Comparison of ENCODE assay signal across 30 cellular contexts in the genomic region with DNA sequence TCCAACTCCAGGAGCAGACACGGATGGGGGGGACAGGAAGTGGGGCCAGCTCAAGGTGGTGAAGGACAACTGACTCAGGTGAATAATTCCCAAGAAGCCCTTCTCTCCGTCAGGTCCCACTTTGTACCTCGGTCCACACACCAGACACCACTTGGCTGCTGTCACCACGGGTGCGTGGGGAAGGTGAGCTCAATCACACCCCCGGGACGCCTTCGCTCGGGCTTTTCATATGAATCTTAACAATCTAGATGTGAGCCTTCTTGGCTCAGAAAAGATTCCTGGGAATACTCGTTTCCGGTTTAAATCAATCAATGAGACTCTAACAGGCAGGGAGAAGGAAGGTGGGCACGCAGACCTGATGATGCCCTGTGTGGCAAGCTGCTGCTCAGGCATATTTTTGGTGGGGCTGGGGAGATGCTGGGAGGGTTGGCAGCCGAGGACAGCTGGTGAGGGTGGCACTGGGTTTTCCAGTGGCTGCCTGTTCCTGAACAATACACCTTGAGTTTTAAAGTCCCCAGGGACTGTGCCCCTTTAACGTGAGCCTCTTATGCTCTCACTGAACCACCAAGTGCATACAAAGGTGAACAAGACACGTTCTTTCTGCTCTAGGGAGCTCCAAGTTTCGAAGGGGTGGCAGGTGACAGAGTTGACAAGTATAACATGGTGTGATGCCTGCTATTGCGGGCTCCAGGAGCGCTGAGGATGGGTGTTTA. TPM values are rescaled to one million over a fixed set of nuclear protein-coding genes. Genes with fewer than 3 reads are reported as not detected.
DNase-seq lines count a peak whose midpoint lies in the region; ATAC-seq, FAIRE-seq and TF ChIP-seq lines count a peak whose summit lies in the region.
"Had no signal": no experiment of that assay in that cellular context is flagged by ENCODE, and none has a peak within 500 bp of the region (broad histone marks: within the 10 kb centered on the region; RNA-seq: fewer than 3 reads in every experiment).

No MANE protein-coding gene starts in this region.

- TF ChIP-seq EP300 in HepG2 (IDR thresholded peaks at IDR 0.05; ENCODE audit: low read depth in 2 of 2, low read length in 2 of 2) (no peak), HepG2 (CRISPR knock-in tag; IDR thresholded peaks at IDR 0.05; ENCODE audit: borderline replicate concordance) (no peak)

- no peak overlapping the region for H3K4me3 ChIP-seq in HepG2 (replicated peaks in 1 of 3; ENCODE audit: insufficient read depth in 1 of 3, low read depth in 2 of 3, low read length in 3 of 3)
- H3K4me3 ChIP-seq in psoas muscle = no peak overlapping the region
- H3K4me3 ChIP-seq: BLaER1 treated with 17β-estradiol and CSF1 and Interleukin-3, amounts not matched to agents 10 nM and 100 nM; colonic mucosa; esophagus squamous epithelium; gastrocnemius medialis; GM23338; right lobe of liver; uterus had no signal

- 93% methylated on average over 18 of the region's 18 CpGs for WGBS in HepG2 (ENCODE audit: low lambda C conversion rate)
- WGBS in psoas muscle, 3 donors = 47 to 51% (median 51%) methylated on average over 17 to 18 of the region's 18 CpGs

- peaks cover 12% of the 10 kb centered on the region for H4K20me1 ChIP-seq in HepG2 (ENCODE audit: insufficient read depth, low read length)

- H3K36me3 ChIP-seq in HepG2 (replicated peaks in 1 of 2; ENCODE audit: control insufficient read depth in 1 of 2, insufficient read depth in 2 of 2, low read length in 2 of 2) = peaks cover 1 to 17% of the 10 kb centered on the region in 2 experiments; a peak in 4 of 5 replicates
- no peaks in the 10 kb centered on the region for H3K36me3 ChIP-seq in psoas muscle (ENCODE audit: insufficient read depth in 1 of 2, low read depth in 1 of 2)
- H3K36me3 ChIP-seq: colonic mucosa, esophagus squamous epithelium, gastrocnemius medialis, right lobe of liver, uterus had no signal

- peaks cover 90% of the 10 kb centered on the region for H3K4me1 ChIP-seq in HepG2 (ENCODE audit: insufficient read depth, low read length)
- H3K4me1 ChIP-seq in psoas muscle = peaks cover 8% of the 10 kb centered on the region
- H3K4me1 ChIP-seq: gastrocnemius medialis had no signal

- no peak for ATAC-seq in T-helper 17 cell
- ATAC-seq in HepG2 = no peak
- ATAC-seq in psoas muscle = no peak
- no peak for ATAC-seq in HG02938 (IDR thresholded peaks at IDR 0.05; ENCODE audit: unreplicated experiment)
- ATAC-seq: gastrocnemius medialis, GM23338, right lobe of liver had no signal

- H3K27ac ChIP-seq in HepG2 (ENCODE audit: extremely low read length, insufficient read depth, low read length) = no peak overlapping the region
- H3K27ac ChIP-seq in psoas muscle = no peak overlapping the region
- H3K27ac ChIP-seq: BLaER1 treated with 17β-estradiol and CSF1 and Interleukin-3, amounts not matched to agents 10 nM and 100 nM; colonic mucosa; esophagus squamous epithelium; gastrocnemius medialis; neutrophil; right lobe of liver; RWPE1 had no signal

- peaks cover 90% of the 10 kb centered on the region for H3K79me2 ChIP-seq in HepG2 (ENCODE audit: insufficient read depth, low read length)

- H3K4me3 Mint-ChIP-seq in Calu3 (ENCODE audit: low read depth, unreplicated experiment) (peak overlapping the region; percentile 97), T-helper 17 cell (no peak overlapping the region)
- H3K4me3 Mint-ChIP-seq: activated B cell treated with CpG ODN at 0.5 μM for 24 hours, brain, GM23338 had no signal

- H3K9me3 Mint-ChIP-seq in Calu3 (ENCODE audit: low read depth, unreplicated experiment) = no peaks in the 10 kb centered on the region

- H3K27me3 Mint-ChIP-seq in Calu3 (ENCODE audit: unreplicated experiment) (no peaks in the 10 kb centered on the region), T-helper 17 cell (peaks cover 14% of the 10 kb centered on the region)

- no peaks in the 10 kb centered on the region for H3K9me3 ChIP-seq in T-helper 17 cell (ENCODE audit: control insufficient read depth, low read length, poor library complexity, severe bottlenecking)
- H3K9me3 ChIP-seq in HepG2 (ENCODE audit: low read length) = no peaks in the 10 kb centered on the region
- H3K9me3 ChIP-seq in psoas muscle = peaks cover 11% of the 10 kb centered on the region
- H3K9me3 ChIP-seq: colonic mucosa, gastrocnemius medialis, neutrophil, uterus had no signal

- H2AFZ ChIP-seq in HepG2 (ENCODE audit: low read length) = no peak overlapping the region
- H2AFZ ChIP-seq: GM23338 had no signal

- no peak for FAIRE-seq in HepG2 (lab: Jason Lieb, UNC)
- FAIRE-seq: keratinocyte had no signal

- no peak for TF ChIP-seq CTCF in Calu3 (IDR thresholded peaks at IDR 0.05; ENCODE audit: unreplicated experiment)
- no peak for TF ChIP-seq CTCF in HepG2 (CRISPR knock-in tag; IDR thresholded peaks at IDR 0.05)
- no peak for TF ChIP-seq CTCF in psoas muscle (IDR thresholded peaks at IDR 0.05)

- POLR2A ChIA-PET in HepG2 (lab: Yijun Ruan, JAX) = interaction anchor here (0.6 to 1.2 kb wide), 2 partner anchors 49 to 457 kb away, joined by 3 read pairs; no protein-coding TSS in a partner anchor

- H3K27ac Mint-ChIP-seq in Calu3 (ENCODE audit: unreplicated experiment) (peak overlapping the region; percentile 99), T-helper 17 cell (peak overlapping the region; percentile 27)
- H3K27ac Mint-ChIP-seq: activated B cell treated with CpG ODN at 0.5 μM for 24 hours; activated T-helper 2 cell treated with anti-CD3 and anti-CD28 coated beads, Interferon-gamma antibody, Interleukin-2, Interleukin-4, amounts not matched to agents 10 μg/mL and 5 μg/mL and 100 μg/mL, durations not matched to agents 14 hours and 24 hours and 36 hours; GM23338 had no signal

- H3K9ac ChIP-seq in HepG2 (ENCODE audit: insufficient read depth, low read depth, low read length) = no peak overlapping the region; the same call in 1 of the 2 replicates
- H3K9ac ChIP-seq: BLaER1 treated with 17β-estradiol and CSF1 and Interleukin-3, amounts not matched to agents 10 nM and 100 nM had no signal

- peaks cover 100% of the 10 kb centered on the region for H3K36me3 Mint-ChIP-seq in Calu3 (ENCODE audit: insufficient read depth, unreplicated experiment)
- peaks cover 2% of the 10 kb centered on the region for H3K36me3 Mint-ChIP-seq in T-helper 17 cell (ENCODE audit: low read depth)
- H3K36me3 Mint-ChIP-seq: brain had no signal

- peak overlapping the region; percentile 29; the same call in 1 of the 2 replicates for H3K4me2 ChIP-seq in HepG2 (ENCODE audit: low read depth, low read length)
- H3K4me2 ChIP-seq: GM23338 had no signal

- H3K27me3 ChIP-seq in HepG2 (ENCODE audit: control insufficient read depth in 1 of 2, insufficient read depth in 2 of 2, low read length in 2 of 2) (no peaks in the 10 kb centered on the region; a peak in 1 of 5 replicates), psoas muscle (ENCODE audit: insufficient read depth in 3 of 3, low read length in 2 of 3) (peaks cover 0 to 57% (median 19%) of the 10 kb centered on the region in 3 donors)
- H3K27me3 ChIP-seq: neutrophil had no signal

- no peak for TF ChIP-seq RAD21 in HepG2 (CRISPR knock-in tag; IDR thresholded peaks at IDR 0.05)

- DNase-seq in Calu3 = no peak
- DNase-seq in NCI-H187 (lab: John Stamatoyannopoulos, UW) = peak; percentile 74
- DNase-seq in T-helper 17 cell = no peak
- DNase-seq in HepG2 (ENCODE audit: low spot score) = no peak
- DNase-seq in psoas muscle = no peak
- no peak for DNase-seq in cortex of kidney (lab: John Stamatoyannopoulos, UW)
- no peak for DNase-seq in DMS53 treated with DMSO at 0.1 percent for 48 hours (lab: John Stamatoyannopoulos, UW; ENCODE audit: unreplicated experiment)
- DNase-seq: activated B cell treated with CpG ODN at 0.5 μM for 24 hours; activated CD4-positive, alpha-beta T cell treated with anti-CD3 and anti-CD28 coated beads, Interleukin-2, amount 50 U/mL, for 4 hours; activated CD8-positive, alpha-beta memory T cell treated with anti-CD3 and anti-CD28 coated beads, Interleukin-2, amount 50 U/mL, for 48 hours; colonic mucosa; EL; esophagus squamous epithelium; gastrocnemius medialis; mammary epithelial cell; NCI-H1694 treated with DMSO at 0.1 percent for 48 hours; NCI-H526; stimulated activated CD4-positive, alpha-beta T cell treated with anti-CD3 and anti-CD28 coated beads, Interleukin-15, amount 100 ng/mL, for 24 hours; stimulated activated CD8-positive, alpha-beta memory T cell treated with anti-CD3 and anti-CD28 coated beads, Interleukin-4, amount 100 ng/mL, for 48 hours; T-helper 9 cell; uterus had no signal

- intact Hi-C loops in Calu3 (cut with micrococcal nuclease; ENCODE audit: unreplicated experiment) (loop anchor here (5.0 kb wide), 2 partner anchors 48 to 52 kb away; no protein-coding TSS in a partner anchor), HepG2 (cut with micrococcal nuclease; ENCODE audit: unreplicated experiment) (no loop called here), psoas muscle (cut with DNase I) (no loop called here)

- in situ Hi-C loops in HepG2 (cut with HindIII; ENCODE audit: extremely low pct_ligation_motif_present, low pct_unique_long_range_greater_than_20kb) = no loop called here

- no peak for TF ChIP-seq POLR2A in HepG2 (IDR thresholded peaks at IDR 0.05; ENCODE audit: insufficient read depth in 1 of 2, low read depth in 2 of 2, low read length in 2 of 2)

- CTCF ChIA-PET in Calu3 (lab: Charles Lee) (no interaction called here), HepG2 (lab: Yijun Ruan, JAX; ENCODE audit: low intra/inter-chr PET ratio, low total read pairs) (no interaction called here)

- BruUV-seq in Calu3 (replicated peaks; lab: Mats Ljungman, UMichigan) = no TSS peak
- BruUV-seq in HepG2 (replicated peaks; lab: Mats Ljungman, UMichigan) = no TSS peak

- peaks cover 75% of the 10 kb centered on the region for H3K4me1 Mint-ChIP-seq in Calu3 (ENCODE audit: low read depth, unreplicated experiment)
- peaks cover 10% of the 10 kb centered on the region for H3K4me1 Mint-ChIP-seq in T-helper 17 cell

RNA-seq across cellular contexts. Expression of gene TESC, which starts 5.1 kb away (rescaled TPM):
- total RNA-seq in Calu3 (2022) (647 and 669 TPM in 2 replicates), T-helper 17 cell (10 to 100 TPM in 1 of 2 donors, 1 to 10 TPM in 1; 9.2 to 11.4 TPM), HepG2 (2016; rRNA removed; fragmentation: Illumina TruSeq; extraction: Trizol) (90.4 and 95.7 TPM in 2 replicates), psoas muscle (1 to 10 TPM; 3.3 to 4.9 (median 3.5) TPM)
- 47.9 and 55.6 TPM in 2 replicates for total RNA-seq in HepG2 (2016; cell fraction: cytosol; rRNA removed; fragmentation: Illumina TruSeq; extraction: Trizol; ENCODE audit: low read depth)
- total RNA-seq in HepG2 (2016; cell fraction: insoluble cytoplasmic fraction; rRNA removed; fragmentation: Illumina TruSeq; extraction: Trizol) = 94.6 and 101 TPM in 2 replicates
- 73.3 and 75.8 TPM in 2 replicates for total RNA-seq in HepG2 (2016; cell fraction: membrane; rRNA removed; fragmentation: Illumina TruSeq; extraction: Trizol)
- total RNA-seq in HepG2 (2016; cell fraction: nucleus; rRNA removed; fragmentation: Illumina TruSeq; extraction: Trizol) = 42.8 and 54.2 TPM in 2 replicates
- polyA plus RNA-seq in HepG2 (2011; rRNA removed) (181 and 193 TPM in 2 replicates), psoas muscle (1 to 10 TPM; 1.7 to 3.1 (median 2.9) TPM)
- polyA plus RNA-seq in HepG2 (2011; cell fraction: cytosol; rRNA removed) = 178 and 242 TPM in 2 replicates
- polyA plus RNA-seq in HepG2 (2011; cell fraction: nucleus; rRNA removed) = 194 and 196 TPM in 2 replicates
- polyA plus RNA-seq in HepG2 (2012) = 45.0 and 55.8 TPM in 2 replicates
- polyA plus RNA-seq in HepG2 (2016; cell fraction: cytosol; fragmentation: Illumina TruSeq; extraction: Trizol; ENCODE audit: low read depth) = 46.7 and 59.9 TPM in 2 replicates
- polyA plus RNA-seq in HepG2 (2016; cell fraction: insoluble cytoplasmic fraction; fragmentation: Illumina TruSeq; extraction: Trizol; ENCODE audit: low read depth) = 103 and 109 TPM in 2 replicates
- polyA plus RNA-seq in HepG2 (2016; cell fraction: membrane; fragmentation: Illumina TruSeq; extraction: Trizol; ENCODE audit: low read depth) = 69.1 and 76.1 TPM in 2 replicates
- polyA plus RNA-seq in HepG2 (2016; cell fraction: nucleus; fragmentation: Illumina TruSeq; extraction: Trizol; ENCODE audit: insufficient read depth, low read depth) = 80.6 and 84.9 TPM in 2 replicates
- 8.2 and 120 TPM in 2 replicates for polyA minus RNA-seq in HepG2 (2011; rRNA and poly(A)+ RNA removed; ENCODE audit: low replicate concordance)
- polyA minus RNA-seq in HepG2 (2011; cell fraction: cytosol; rRNA and poly(A)+ RNA removed) = 28.3 and 29.5 TPM in 2 replicates
- polyA minus RNA-seq in HepG2 (2011; cell fraction: nucleus; rRNA and poly(A)+ RNA removed) = 89.0 and 92.2 TPM in 2 replicates
- polyA plus RNA-seq: mammary epithelial cell had no signal

Comparison
In these comparisons a context has a peak if more than half of its experiments do, and no peak if none do; other contexts are left out.
1. DNase-seq: peak in NCI-H187 (2 of 2); none in Calu3 (single experiment), T-helper 17 cell (0 of 3), HepG2 (single experiment), psoas muscle (0 of 2), cortex of kidney (single experiment) and DMS53 treated with DMSO at 0.1 percent for 48 hours (single experiment).